Comparison of ENCODE assay signal across 12 cellular contexts in the genomic region with DNA sequence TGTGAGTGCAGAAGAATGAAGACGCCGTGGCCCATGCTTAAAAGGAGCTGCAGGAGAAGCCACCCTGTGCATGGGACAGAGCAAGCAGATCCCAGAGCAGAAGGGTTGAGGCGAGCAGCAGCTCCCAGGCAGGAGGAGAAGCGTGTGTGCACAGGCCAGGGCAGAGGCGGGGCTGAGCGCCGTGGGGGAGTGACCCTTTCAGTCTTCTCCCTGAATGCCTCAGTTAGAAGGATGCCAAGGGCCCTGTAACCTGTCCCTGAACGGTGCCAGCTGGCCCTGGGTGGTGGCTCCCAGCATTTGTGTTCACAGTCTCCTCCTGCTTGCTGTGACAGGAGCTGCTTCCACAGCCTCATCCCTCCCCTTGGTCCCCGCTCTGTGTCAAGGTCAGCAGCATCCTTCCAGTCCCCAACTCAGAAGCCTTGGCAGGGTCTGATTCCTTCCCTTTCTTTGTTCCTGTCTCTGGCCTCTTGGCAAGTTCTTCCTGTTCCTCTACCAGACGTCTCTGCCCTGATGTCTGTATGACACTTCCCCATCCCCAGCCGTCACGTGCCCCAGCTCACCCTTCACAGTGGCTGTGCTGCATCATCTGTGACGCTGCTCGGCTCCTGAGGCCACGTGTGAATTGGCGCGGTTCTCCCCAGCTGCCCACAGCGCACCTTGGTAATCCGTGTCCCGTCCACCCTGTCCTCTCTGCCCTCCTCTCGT. TPM values are rescaled to one million over a fixed set of nuclear protein-coding genes. Genes with fewer than 3 reads are reported as not detected.
A peak's percentile ranks its signal among the peaks of the same experiment; 100 is the strongest.
DNase-seq lines count a peak whose midpoint lies in the region; ATAC-seq, FAIRE-seq and TF ChIP-seq lines count a peak whose summit lies in the region.
"Had no signal": no experiment of that assay in that cellular context is flagged by ENCODE, and none has a peak within 500 bp of the region (broad histone marks: within the 10 kb centered on the region; RNA-seq: fewer than 3 reads in every experiment).

No MANE protein-coding gene starts in this region.

- peak overlapping the region; percentile 43 for H3K27ac ChIP-seq in cingulate gyrus (ENCODE audit: low read depth, low read length)
- H3K27ac ChIP-seq in transverse colon: no peak overlapping the region

- H3K4me3 Mint-ChIP-seq in activated naive CD4-positive, alpha-beta T cell treated with anti-CD3 and anti-CD28 coated beads, Interleukin-2, amount 50 U/mL, for 24 hours: no peak overlapping the region

- DNase-seq in activated naive CD4-positive, alpha-beta T cell treated with Interleukin-2 at 50 U/mL for 16 hours: no peak
- DNase-seq in medulla oblongata (ENCODE audit: extremely low spot score) (peak; percentile 88), transverse colon (peak; percentile 41), NCI-H187 treated with DMSO at 0.1 percent for 48 hours (lab: John Stamatoyannopoulos, UW) (no peak), GM12891 (ENCODE audit: insufficient read length, low spot score) (no peak)
- DNase-seq: activated CD4-positive, alpha-beta T cell treated with anti-CD3 and anti-CD28 coated beads for 4 hours; stimulated activated CD4-positive, alpha-beta T cell treated with anti-CD3 and anti-CD28 coated beads, Interleukin-12 subunit alpha, Interleukin-12 subunit beta, amount 100 ng/mL, for 4 hours had no signal

- FAIRE-seq in GM12891 (lab: Jason Lieb, UNC): no peak
- FAIRE-seq: G401.6 had no signal

- H3K27me3 Mint-ChIP-seq in activated naive CD4-positive, alpha-beta T cell treated with anti-CD3 and anti-CD28 coated beads, Interleukin-2, amount 50 U/mL, for 24 hours: no peaks in the 10 kb centered on the region

- no peak for TF ChIP-seq EP300 in transverse colon (IDR thresholded peaks at IDR 0.05; ENCODE audit: low read depth)

- peaks cover 3 to 56% (median 17%) of the 10 kb centered on the region in 4 donors for H3K36me3 ChIP-seq in transverse colon

- peaks cover 8 to 22% (median 11%) of the 10 kb centered on the region in 4 donors for H3K4me1 ChIP-seq in transverse colon

- peaks cover 15% of the 10 kb centered on the region for H3K9me3 Mint-ChIP-seq in activated naive CD4-positive, alpha-beta T cell treated with anti-CD3 and anti-CD28 coated beads, Interleukin-2, amount 50 U/mL, for 24 hours

- 85% methylated on average over 8 to 21 of the region's 21 CpGs for WGBS in transverse colon (ENCODE audit: low coverage in 1 of 2), 2 donors

- ATAC-seq in GM21737 (IDR thresholded peaks at IDR 0.05; ENCODE audit: unreplicated experiment): no peak
- ATAC-seq: activated naive CD4-positive, alpha-beta T cell treated with anti-CD3 and anti-CD28 coated beads, Interleukin-2, amount 50 U/mL, for 72 hours had no signal

- H3K36me3 Mint-ChIP-seq in activated naive CD4-positive, alpha-beta T cell treated with anti-CD3 and anti-CD28 coated beads, Interleukin-2, amount 50 U/mL, for 24 hours: peaks cover 49% of the 10 kb centered on the region

- no peaks in the 10 kb centered on the region for H3K27me3 ChIP-seq in transverse colon

- in situ Hi-C loops in transverse colon (cut with MboI; ENCODE audit: low pct_ligation_motif_present in 1 of 4, low pct_unique_long_range_greater_than_20kb in 1 of 4, low sequenced_read_pairs in 3 of 4): no loop called here

- peak overlapping the region; percentile 30 for H3K27ac Mint-ChIP-seq in activated naive CD4-positive, alpha-beta T cell treated with anti-CD3 and anti-CD28 coated beads, Interleukin-2, amount 50 U/mL, for 24 hours

- TF ChIP-seq POLR2A in transverse colon (IDR thresholded peaks at IDR 0.05) (no peak), GM12891 (IDR thresholded peaks at IDR 0.05; ENCODE audit: low read depth, low read length) (no peak)

- H3K9me3 ChIP-seq in transverse colon: peaks cover 7 to 14% of the 10 kb centered on the region in 2 donors

- intact Hi-C loops in transverse colon (cut with DNase I; ENCODE audit: low total_unique reads): no loop called here

- TF ChIP-seq CTCF in transverse colon (IDR thresholded peaks at IDR 0.05): no peak

- no peak overlapping the region for H3K4me3 ChIP-seq in transverse colon

- H3K4me1 Mint-ChIP-seq in activated naive CD4-positive, alpha-beta T cell treated with anti-CD3 and anti-CD28 coated beads, Interleukin-2, amount 50 U/mL, for 24 hours: peaks cover 74% of the 10 kb centered on the region

TF ChIP-seq in GM12891, 5 proteins besides CTCF, POLR2A, EP300 and RAD21:
- no peak for TF ChIP-seq SPI1 (IDR thresholded peaks at IDR 0.05; ENCODE audit: low read depth, low read length)
- no peak for TF ChIP-seq PAX5 (IDR thresholded peaks at IDR 0.05; ENCODE audit: insufficient read depth, low read length, severe bottlenecking)
- no peak for TF ChIP-seq TAF1 (IDR thresholded peaks at IDR 0.05; ENCODE audit: low read depth, low read length)
- no peak for TF ChIP-seq POU2F2 (IDR thresholded peaks at IDR 0.05; ENCODE audit: low read depth, low read length)
- no peak for TF ChIP-seq POLR2AphosphoS5 (IDR thresholded peaks at IDR 0.05; ENCODE audit: low read depth, low read length)
TF ChIP-seq in GM12891: peak in this region for 0.

RNA-seq across cellular contexts. Expression of a gene that starts 5.2 kb away (rescaled TPM):
- 100 to 1,000 TPM in 1 of 4 donors, 10 to 100 TPM in 3; 69.9 to 240 (median 76.1) TPM for total RNA-seq in transverse colon
- polyA plus RNA-seq in GM12891 (2012; ENCODE audit: low read depth, missing spikeins): 46.1 TPM

Comparison
In these comparisons a context has a peak if more than half of its experiments do, and no peak if none do; other contexts are left out.
1. DNase-seq: peak in medulla oblongata (single experiment) and transverse colon (single experiment); none in activated naive CD4-positive, alpha-beta T cell treated with Interleukin-2 at 50 U/mL for 16 hours (single experiment), NCI-H187 treated with DMSO at 0.1 percent for 48 hours (single experiment) and GM12891 (single experiment).